ENCODE assay signal across 1 cellular context in the genomic region with DNA sequence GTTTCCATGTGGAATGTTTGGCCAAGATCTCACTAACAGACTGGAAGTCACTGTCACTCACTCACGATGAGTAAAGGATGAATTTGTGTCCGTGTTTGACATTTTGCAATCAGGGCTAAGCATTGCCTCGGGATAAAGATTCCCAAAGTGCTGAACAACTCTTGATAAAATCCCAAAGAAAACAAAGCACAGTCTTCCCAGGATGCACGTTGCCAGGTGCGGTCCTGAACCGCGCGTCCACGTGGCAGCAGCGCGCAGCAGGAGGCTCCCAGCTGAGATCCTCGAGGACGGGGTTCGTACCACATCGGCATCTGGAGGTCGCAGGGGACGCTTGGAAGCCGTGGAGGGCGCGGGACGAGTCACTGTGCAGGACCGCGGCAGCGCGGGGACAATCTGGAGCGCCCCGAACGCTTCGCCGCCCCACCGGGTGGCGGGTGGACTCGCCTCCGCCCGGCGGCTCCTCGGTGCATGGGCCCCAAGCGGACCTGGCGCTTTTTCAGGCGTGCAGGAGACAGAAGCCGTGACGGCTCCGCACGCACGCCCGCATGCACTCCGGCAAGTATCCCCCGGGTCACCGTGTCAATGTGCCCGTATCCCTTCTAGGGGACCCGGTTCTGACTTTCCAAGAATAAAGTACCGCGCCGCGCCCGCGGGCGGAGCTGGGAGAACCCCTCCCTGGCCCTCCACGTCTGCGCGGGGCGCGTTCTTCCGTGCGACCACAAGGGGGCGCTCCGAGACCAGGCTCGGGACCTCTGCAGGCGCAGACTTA.
TF ChIP-seq lines count a peak whose summit lies in the region.

No MANE protein-coding gene starts in this region.

TF ChIP-seq in K562, 482 proteins besides CTCF, POLR2A, EP300 and RAD21 (continued from another document):
- TF ChIP-seq ZNF699 (CRISPR knock-in tag; IDR thresholded peaks at IDR 0.05; ENCODE audit: insufficient replicate concordance) = no peak
- TF ChIP-seq CC2D1A (IDR thresholded peaks at IDR 0.05) = peak; percentile 43; the same call in 1 of the 2 replicates
- TF ChIP-seq NFYB (IDR thresholded peaks at IDR 0.05; ENCODE audit: extremely low read depth, insufficient read length) = no peak
- TF ChIP-seq GTF2A2 (tag; IDR thresholded peaks at IDR 0.05) = no peak
- TF ChIP-seq CXXC5 (CRISPR knock-in tag; IDR thresholded peaks at IDR 0.05) = peak; percentile 61
- no peak for TF ChIP-seq TEAD4 (IDR thresholded peaks at IDR 0.05; ENCODE audit: low read length)
- no peak; the same call in 1 of the 2 replicates for TF ChIP-seq TEAD4 (CRISPR knock-in tag; IDR thresholded peaks at IDR 0.05; ENCODE audit: borderline replicate concordance)
- peak; percentile 98 for TF ChIP-seq STAG1 (CRISPR knock-in tag; IDR thresholded peaks at IDR 0.05; ENCODE audit: borderline replicate concordance)
- no peak for TF ChIP-seq TAF9B (IDR thresholded peaks at IDR 0.05; ENCODE audit: partially characterized antibody)
- TF ChIP-seq ZNF507 (tag; conservative IDR thresholded peaks at IDR 0.05) = no peak
- no peak for TF ChIP-seq MXI1 (IDR thresholded peaks at IDR 0.05; ENCODE audit: low read depth, low read length)
- no peak for TF ChIP-seq SMARCE1 (IDR thresholded peaks at IDR 0.05)
- TF ChIP-seq, protein P1, sequence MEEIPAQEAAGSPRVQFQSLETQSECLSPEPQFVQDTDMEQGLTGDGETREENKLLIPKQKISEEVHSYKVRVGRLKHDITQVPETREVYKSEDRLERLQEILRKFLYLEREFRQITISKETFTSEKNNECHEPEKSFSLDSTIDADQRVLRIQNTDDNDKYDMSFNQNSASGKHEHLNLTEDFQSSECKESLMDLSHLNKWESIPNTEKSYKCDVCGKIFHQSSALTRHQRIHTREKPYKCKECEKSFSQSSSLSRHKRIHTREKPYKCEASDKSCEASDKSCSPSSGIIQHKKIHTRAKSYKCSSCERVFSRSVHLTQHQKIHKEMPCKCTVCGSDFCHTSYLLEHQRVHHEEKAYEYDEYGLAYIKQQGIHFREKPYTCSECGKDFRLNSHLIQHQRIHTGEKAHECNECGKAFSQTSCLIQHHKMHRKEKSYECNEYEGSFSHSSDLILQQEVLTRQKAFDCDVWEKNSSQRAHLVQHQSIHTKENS (CRISPR knock-in tag; IDR thresholded peaks at IDR 0.05) = no peak
- TF ChIP-seq FOXA1 (IDR thresholded peaks at IDR 0.05; ENCODE audit: borderline replicate concordance) = no peak
- TF ChIP-seq, protein P2, sequence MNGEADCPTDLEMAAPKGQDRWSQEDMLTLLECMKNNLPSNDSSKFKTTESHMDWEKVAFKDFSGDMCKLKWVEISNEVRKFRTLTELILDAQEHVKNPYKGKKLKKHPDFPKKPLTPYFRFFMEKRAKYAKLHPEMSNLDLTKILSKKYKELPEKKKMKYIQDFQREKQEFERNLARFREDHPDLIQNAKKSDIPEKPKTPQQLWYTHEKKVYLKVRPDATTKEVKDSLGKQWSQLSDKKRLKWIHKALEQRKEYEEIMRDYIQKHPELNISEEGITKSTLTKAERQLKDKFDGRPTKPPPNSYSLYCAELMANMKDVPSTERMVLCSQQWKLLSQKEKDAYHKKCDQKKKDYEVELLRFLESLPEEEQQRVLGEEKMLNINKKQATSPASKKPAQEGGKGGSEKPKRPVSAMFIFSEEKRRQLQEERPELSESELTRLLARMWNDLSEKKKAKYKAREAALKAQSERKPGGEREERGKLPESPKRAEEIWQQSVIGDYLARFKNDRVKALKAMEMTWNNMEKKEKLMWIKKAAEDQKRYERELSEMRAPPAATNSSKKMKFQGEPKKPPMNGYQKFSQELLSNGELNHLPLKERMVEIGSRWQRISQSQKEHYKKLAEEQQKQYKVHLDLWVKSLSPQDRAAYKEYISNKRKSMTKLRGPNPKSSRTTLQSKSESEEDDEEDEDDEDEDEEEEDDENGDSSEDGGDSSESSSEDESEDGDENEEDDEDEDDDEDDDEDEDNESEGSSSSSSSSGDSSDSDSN (IDR thresholded peaks at IDR 0.05; ENCODE audit: borderline replicate concordance in 1 of 2, low read depth in 2 of 2, low read length in 2 of 2) = peak in 1 of 2 experiments; percentile 59; a peak in 1 of 4 replicates
- peak; percentile 48; the same call in 1 of the 2 replicates for TF ChIP-seq ZBTB7A (IDR thresholded peaks at IDR 0.05; ENCODE audit: borderline replicate concordance, control insufficient read depth, low read depth, low read length)
- TF ChIP-seq ZFP1 (CRISPR knock-in tag; IDR thresholded peaks at IDR 0.05) = no peak
- TF ChIP-seq FOXK2 (conservative IDR thresholded peaks at IDR 0.05 in 1 of 2, IDR thresholded peaks at IDR 0.05 in 1 of 2; ENCODE audit: low read depth in 2 of 2) = no peak
- TF ChIP-seq ZNF707 (CRISPR knock-in tag; conservative IDR thresholded peaks at IDR 0.05) = no peak
- no peak for TF ChIP-seq ZFPM2 (CRISPR knock-in tag; IDR thresholded peaks at IDR 0.05)
- no peak for TF ChIP-seq LCOR (CRISPR knock-in tag; IDR thresholded peaks at IDR 0.05)
- no peak for TF ChIP-seq CAMTA2 (CRISPR knock-in tag; conservative IDR thresholded peaks at IDR 0.05)
- TF ChIP-seq, protein P3, sequence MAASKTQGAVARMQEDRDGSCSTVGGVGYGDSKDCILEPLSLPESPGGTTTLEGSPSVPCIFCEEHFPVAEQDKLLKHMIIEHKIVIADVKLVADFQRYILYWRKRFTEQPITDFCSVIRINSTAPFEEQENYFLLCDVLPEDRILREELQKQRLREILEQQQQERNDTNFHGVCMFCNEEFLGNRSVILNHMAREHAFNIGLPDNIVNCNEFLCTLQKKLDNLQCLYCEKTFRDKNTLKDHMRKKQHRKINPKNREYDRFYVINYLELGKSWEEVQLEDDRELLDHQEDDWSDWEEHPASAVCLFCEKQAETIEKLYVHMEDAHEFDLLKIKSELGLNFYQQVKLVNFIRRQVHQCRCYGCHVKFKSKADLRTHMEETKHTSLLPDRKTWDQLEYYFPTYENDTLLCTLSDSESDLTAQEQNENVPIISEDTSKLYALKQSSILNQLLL (CRISPR knock-in tag; IDR thresholded peaks at IDR 0.05; ENCODE audit: borderline replicate concordance) = no peak
- no peak for TF ChIP-seq HDAC8 (tag; IDR thresholded peaks at IDR 0.05)
- TF ChIP-seq CHD2 (IDR thresholded peaks at IDR 0.05; ENCODE audit: low read depth, low read length) = no peak
- TF ChIP-seq CREB1 (IDR thresholded peaks at IDR 0.05) = no peak
- no peak for TF ChIP-seq CREB1 (CRISPR knock-in tag; IDR thresholded peaks at IDR 0.05)
- TF ChIP-seq HNRNPLL (IDR thresholded peaks at IDR 0.05; ENCODE audit: low read depth, low read length, poor library complexity, severe bottlenecking) = no peak
- TF ChIP-seq PPARD (CRISPR knock-in tag; IDR thresholded peaks at IDR 0.05) = no peak
